In the genomic region with DNA sequence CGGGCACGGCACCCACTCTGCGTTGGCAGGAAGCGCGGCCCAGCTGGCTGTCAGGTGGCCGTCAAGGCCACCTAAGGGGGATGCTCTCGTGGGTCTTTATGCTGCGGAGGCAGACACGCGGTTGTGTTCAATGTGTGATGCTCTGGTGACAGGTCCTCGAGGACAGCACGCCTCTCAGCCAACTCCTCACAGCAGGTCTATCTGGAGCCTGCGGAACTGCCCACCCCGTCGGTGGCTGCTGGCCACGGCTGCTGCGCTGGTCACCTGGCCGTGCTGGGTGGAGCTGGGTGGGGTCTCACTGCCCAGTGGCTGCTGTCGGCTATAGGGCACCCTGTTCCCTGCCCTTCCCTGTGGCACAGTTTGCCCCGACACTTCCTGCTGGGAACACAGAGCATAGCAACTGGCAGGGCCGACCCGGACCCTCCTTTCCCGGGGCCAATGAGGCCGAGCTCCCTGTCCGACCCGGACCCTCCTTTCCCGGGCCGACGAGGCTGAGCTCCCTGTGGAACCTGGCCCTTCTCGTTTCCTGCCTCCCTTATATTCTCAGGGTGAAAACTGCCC, we compare ENCODE assay signal across 22 cellular contexts. TPM values are rescaled to one million over a fixed set of nuclear protein-coding genes. Genes with fewer than 3 reads are reported as not detected.
A peak's percentile ranks its signal among the peaks of the same experiment; 100 is the strongest.
DNase-seq lines count a peak whose midpoint lies in the region; ATAC-seq and TF ChIP-seq lines count a peak whose summit lies in the region.
"Had no signal": no experiment of that assay in that cellular context is flagged by ENCODE, and none has a peak within 500 bp of the region (broad histone marks: within the 10 kb centered on the region; RNA-seq: fewer than 3 reads in every experiment).

No MANE protein-coding gene starts in this region.

- H3K9me3 ChIP-seq in heart left ventricle (no peaks in the 10 kb centered on the region), heart right ventricle (no peaks in the 10 kb centered on the region), aorta (ENCODE audit: control insufficient read depth, low read length) (no peaks in the 10 kb centered on the region)

- H3K9me3 Mint-ChIP-seq in glutamatergic neuron (ENCODE audit: unreplicated experiment) (peaks cover 10% of the 10 kb centered on the region), nephron progenitor cell (no peaks in the 10 kb centered on the region)
- H3K9me3 Mint-ChIP-seq: CD14-positive monocyte had no signal

- H3K27me3 Mint-ChIP-seq in glutamatergic neuron (ENCODE audit: unreplicated experiment) (peaks cover 14% of the 10 kb centered on the region), nephron progenitor cell (ENCODE audit: low read depth, poor library complexity) (peaks cover 14% of the 10 kb centered on the region)

- H3K27me3 ChIP-seq in heart left ventricle (no peaks in the 10 kb centered on the region), heart right ventricle (no peaks in the 10 kb centered on the region), aorta (ENCODE audit: control insufficient read depth in 1 of 2, insufficient read depth in 2 of 2, low read length in 1 of 2) (no peaks in the 10 kb centered on the region)

- no peak for TF ChIP-seq CTCF in heart left ventricle (IDR thresholded peaks at IDR 0.05)
- no peak for TF ChIP-seq CTCF in heart right ventricle (IDR thresholded peaks at IDR 0.05)
- TF ChIP-seq CTCF in glutamatergic neuron (IDR thresholded peaks at IDR 0.05; ENCODE audit: partially characterized antibody, unreplicated experiment): no peak
- TF ChIP-seq CTCF in nephron progenitor cell (IDR thresholded peaks at IDR 0.05): no peak

- peaks cover 4% of the 10 kb centered on the region for H3K4me1 Mint-ChIP-seq in glutamatergic neuron (ENCODE audit: low read depth, unreplicated experiment)
- peaks cover 35% of the 10 kb centered on the region for H3K4me1 Mint-ChIP-seq in nephron progenitor cell
- H3K4me1 Mint-ChIP-seq: CD14-positive monocyte had no signal

- ATAC-seq in heart left ventricle (no peak), heart right ventricle (no peak), aorta (ENCODE audit: low FRiP score) (no peak), HG03039 (IDR thresholded peaks at IDR 0.05; ENCODE audit: unreplicated experiment) (no peak)

- H3K4me1 ChIP-seq in heart left ventricle (no peaks in the 10 kb centered on the region), heart right ventricle (no peaks in the 10 kb centered on the region), aorta (ENCODE audit: control insufficient read depth in 1 of 2, insufficient read depth in 2 of 2, low read length in 2 of 2) (no peaks in the 10 kb centered on the region)

- H3K36me3 Mint-ChIP-seq in glutamatergic neuron (ENCODE audit: unreplicated experiment) (no peaks in the 10 kb centered on the region), nephron progenitor cell (ENCODE audit: low read depth) (peaks cover 5% of the 10 kb centered on the region)
- H3K36me3 Mint-ChIP-seq: CD14-positive monocyte had no signal

- intact Hi-C loops in heart left ventricle (cut with DNase I): no loop called here
- intact Hi-C loops in heart right ventricle (cut with DNase I): no loop called here
- intact Hi-C loops in aorta (cut with DNase I): no loop called here

- H3K4me3 Mint-ChIP-seq in glutamatergic neuron (ENCODE audit: unreplicated experiment) (no peak overlapping the region), nephron progenitor cell (peak overlapping the region; percentile 54)
- H3K4me3 Mint-ChIP-seq: CD14-positive monocyte had no signal

- no peak overlapping the region for H3K27ac Mint-ChIP-seq in glutamatergic neuron (ENCODE audit: unreplicated experiment)
- H3K27ac Mint-ChIP-seq in nephron progenitor cell: peak overlapping the region; percentile 83
- H3K27ac Mint-ChIP-seq: CD14-positive monocyte had no signal

- TF ChIP-seq POLR2A in heart left ventricle (IDR thresholded peaks at IDR 0.05): no peak

- H3K27ac ChIP-seq in heart left ventricle (no peak overlapping the region), heart right ventricle (no peak overlapping the region), aorta (ENCODE audit: low read depth in 1 of 2, low read length in 2 of 2) (no peak overlapping the region), caudate nucleus (ENCODE audit: low read depth, low read length) (no peak overlapping the region)

- 87 to 89% (median 87%) methylated on average over 17 to 30 of the region's 30 CpGs for WGBS in heart left ventricle, 4 donors
- WGBS in heart right ventricle, 2 donors: 85 to 86% methylated on average over 30 of the region's 30 CpGs
- 88 to 90% methylated on average over 30 of the region's 30 CpGs for WGBS in aorta, 2 donors

- peaks cover 0 to 59% (median 31%) of the 10 kb centered on the region in 9 donors for H3K36me3 ChIP-seq in heart left ventricle
- H3K36me3 ChIP-seq in heart right ventricle: peaks cover 0 to 75% (median 4%) of the 10 kb centered on the region in 9 donors
- H3K36me3 ChIP-seq in aorta (ENCODE audit: control insufficient read depth in 1 of 2, insufficient read depth in 2 of 2, low read length in 1 of 2): no peaks in the 10 kb centered on the region

- H3K4me3 ChIP-seq in heart left ventricle (no peak overlapping the region), heart right ventricle (no peak overlapping the region), aorta (ENCODE audit: low read length in 2 of 2) (no peak overlapping the region)

- DNase-seq in heart left ventricle (peak in 3 of 5 donors; percentile 10 to 58 (median 20)), heart right ventricle (no peak), glutamatergic neuron (peak; percentile 11), nephron progenitor cell (no peak), aorta (peak; percentile 38 to 66), UCSD-AML1 (lab: John Stamatoyannopoulos, UW; ENCODE audit: unreplicated experiment) (no peak), caudate nucleus (lab: John Stamatoyannopoulos, UW) (no peak)
- DNase-seq: AML-193, DMS79, Karpas-422, MV-4-11, NCI-H1694, NCI-H2081, NCI-H2171, NCI-H524 treated with DMSO at 0.1 percent for 48 hours, NCI-H82, SHP77 had no signal

RNA-seq across cellular contexts. Expression of gene F7, which starts 14.3 kb away (rescaled TPM):
- total RNA-seq in heart left ventricle: under 1 TPM in 3 of 9 donors, not detected in 6; 0.10 to 0.41 (median 0.16) TPM
- polyA plus RNA-seq in heart left ventricle: under 1 TPM in 1 of 2 donors, not detected in 1; 0.01 TPM
- under 1 TPM in 3 of 10 donors, not detected in 7; 0.20 to 0.45 (median 0.31) TPM for total RNA-seq in heart right ventricle
- under 1 TPM; 0.04 to 0.07 TPM for polyA plus RNA-seq in heart right ventricle
- not detected for total RNA-seq in glutamatergic neuron (ENCODE audit: unreplicated experiment)
- under 1 TPM in 1 of 2 donors, not detected in 1; 0.69 TPM for total RNA-seq in aorta
- under 1 TPM in 1 of 2 donors, not detected in 1; 0.08 TPM for polyA plus RNA-seq in aorta
- total RNA-seq: A172, M059J, OCI-LY7 had no signal
- polyA plus RNA-seq: CD14-positive monocyte had no signal

RNA-seq across cellular contexts. Expression of gene F10, which starts 31.3 kb away (rescaled TPM):
- 10 to 100 TPM in 4 of 9 donors, 1 to 10 TPM in 5; 2.4 to 13.6 (median 9.8) TPM for total RNA-seq in heart left ventricle
- 1 to 10 TPM; 2.4 to 9.2 TPM for polyA plus RNA-seq in heart left ventricle
- 10 to 100 TPM in 2 of 10 donors, 1 to 10 TPM in 8; 1.7 to 12.4 (median 6.3) TPM for total RNA-seq in heart right ventricle
- 10 to 100 TPM in 1 of 2 donors, 1 to 10 TPM in 1; 4.6 to 15.1 TPM for polyA plus RNA-seq in heart right ventricle
- total RNA-seq in glutamatergic neuron (ENCODE audit: unreplicated experiment): 0.74 TPM
- total RNA-seq in aorta: 10 to 100 TPM in 1 of 2 donors, 1 to 10 TPM in 1; 6.5 to 38.4 TPM
- 10 to 100 TPM in 1 of 2 donors, 1 to 10 TPM in 1; 9.3 to 18.2 TPM for polyA plus RNA-seq in aorta
- total RNA-seq: OCI-LY7 had no signal
- polyA plus RNA-seq: CD14-positive monocyte had no signal

Comparison
In these comparisons a context has a peak if more than half of its experiments do, and no peak if none do; other contexts are left out.
1. DNase-seq: peak in heart left ventricle (3 of 5), glutamatergic neuron (single experiment) and aorta (2 of 2); none in heart right ventricle (0 of 2), nephron progenitor cell (single experiment), UCSD-AML1 (single experiment) and caudate nucleus (0 of 61).